Comparison of ENCODE assay signal across 16 cellular contexts in the genomic region with DNA sequence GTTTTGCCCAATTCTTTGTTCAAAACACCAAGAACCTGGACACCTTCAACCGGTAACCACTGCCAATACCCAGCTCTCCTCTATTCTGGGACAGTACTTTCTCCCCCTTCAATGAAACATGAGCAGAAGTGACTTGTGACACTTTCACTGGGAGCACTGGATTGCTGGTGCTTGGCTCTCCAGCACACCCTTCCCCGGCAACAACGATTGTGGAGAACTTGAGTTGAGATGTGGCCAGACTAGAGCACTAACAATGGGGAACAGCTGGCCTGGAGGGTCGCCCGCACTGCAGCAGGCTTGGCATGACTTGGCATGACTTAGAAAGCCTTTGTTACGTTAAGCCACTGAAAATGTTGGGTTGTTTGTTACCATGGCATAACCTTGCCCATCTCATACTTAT. TPM values are rescaled to one million over a fixed set of nuclear protein-coding genes. Genes with fewer than 3 reads are reported as not detected.
DNase-seq lines count a peak whose midpoint lies in the region; ATAC-seq, FAIRE-seq and TF ChIP-seq lines count a peak whose summit lies in the region.
"Had no signal": no experiment of that assay in that cellular context is flagged by ENCODE, and none has a peak within 500 bp of the region (broad histone marks: within the 10 kb centered on the region; RNA-seq: fewer than 3 reads in every experiment).

No MANE protein-coding gene starts in this region.

- DNase-seq in DMS79 treated with DMSO at 0.1 percent for 48 hours (lab: John Stamatoyannopoulos, UW) (peak; percentile 51), DMS79 (lab: John Stamatoyannopoulos, UW) (no peak), globus pallidus (ENCODE audit: low spot score) (peak; percentile 91), nucleus accumbens (lab: John Stamatoyannopoulos, UW) (peak in 45 of 56 donors; percentile 13 to 82 (median 57)), D721Med (ENCODE audit: insufficient read length, low spot score) (no peak), 8988T (no peak)
- DNase-seq: COR-L47, GM23248, NCI-H1436, NCI-H2029 treated with DMSO at 0.1 percent for 48 hours, NCI-H226 had no signal

- no peak for ATAC-seq in HG02973 (IDR thresholded peaks at IDR 0.05; ENCODE audit: unreplicated experiment)
- ATAC-seq: HCT116 had no signal

- H3K27ac ChIP-seq in temporal lobe (ENCODE audit: low read depth, low read length), result peak overlapping the region; percentile 7
- H3K27ac ChIP-seq: GM23248 had no signal

- no peak for TF ChIP-seq CTCF in D721Med (IDR thresholded peaks at IDR 0.05; ENCODE audit: insufficient read depth, missing control alignments)

- FAIRE-seq in D721Med (lab: Jason Lieb, UNC), result no peak
- FAIRE-seq: GM12892, GM19239 had no signal

RNA-seq across cellular contexts. Expression of gene B3GLCT, which starts 7.5 kb away (rescaled TPM):
- total RNA-seq in temporal lobe, result 9.6 TPM

RNA-seq across cellular contexts. Expression of gene HSPH1, which starts 30.6 kb away (rescaled TPM):
- total RNA-seq in temporal lobe, result 94.7 TPM

Comparison
In these comparisons a context has a peak if more than half of its experiments do, and no peak if none do; other contexts are left out.
1. DNase-seq: peak in DMS79 treated with DMSO at 0.1 percent for 48 hours (single experiment), globus pallidus (single experiment) and nucleus accumbens (45 of 56); none in DMS79 (single experiment), D721Med (single experiment) and 8988T (single experiment).